12 cellular contexts compared by ENCODE assay signal in genomic region chr16:67883146-67883871, GRCh38. TPM values are rescaled to one million over a fixed set of nuclear protein-coding genes. Genes with fewer than 3 reads are reported as not detected.
A peak's percentile ranks its signal among the peaks of the same experiment; 100 is the strongest.
DNase-seq lines count a peak whose midpoint lies in the region; ATAC-seq and FAIRE-seq lines count a peak whose summit lies in the region.
"Had no signal": no experiment of that assay in that cellular context is flagged by ENCODE, and none has a peak within 500 bp of the region (broad histone marks: within the 10 kb centered on the region; RNA-seq: fewer than 3 reads in every experiment).

No MANE protein-coding gene starts in this region.

- H3K9me3 ChIP-seq in NT2/D1 (ENCODE audit: insufficient read depth, low read length) = no peaks in the 10 kb centered on the region
- H3K9me3 ChIP-seq in small intestine (ENCODE audit: control insufficient read depth, low read depth) = no peaks in the 10 kb centered on the region
- H3K9me3 ChIP-seq: HAP-1 had no signal

- H3K4me3 ChIP-seq in NT2/D1 (ENCODE audit: insufficient read length, low read depth) = no peak overlapping the region
- H3K4me3 ChIP-seq in small intestine (ENCODE audit: low read depth in 1 of 2, low read length in 2 of 2) = no peak overlapping the region
- H3K4me3 ChIP-seq: HAP-1 had no signal

- H3K27ac ChIP-seq in small intestine (ENCODE audit: low read depth in 1 of 2, low read length in 1 of 2) = peak overlapping the region; percentile 36 to 62

- FAIRE-seq in small intestine (lab: Jason Lieb, UNC) = no peak
- FAIRE-seq: frontal cortex had no signal

- no peak for ATAC-seq in HG03342 (IDR thresholded peaks at IDR 0.05; ENCODE audit: unreplicated experiment)

- peak overlapping the region; percentile 44 for H3K9ac ChIP-seq in NT2/D1 (ENCODE audit: insufficient read length, low read depth)

- no peaks in the 10 kb centered on the region for H3K4me1 Mint-ChIP-seq in activated naive CD4-positive, alpha-beta T cell treated with anti-CD3 and anti-CD28 coated beads, Interleukin-2, amount 10 ng/mL, durations not matched to agents 7 days and 5 days
- no peaks in the 10 kb centered on the region for H3K4me1 Mint-ChIP-seq in T-helper 2 cell treated with Interferon-gamma antibody and Interleukin-4, amounts not matched to agents 5 μg/mL and 100 μg/mL, for 36 hours (ENCODE audit: low read depth)

- H3K27me3 ChIP-seq in NT2/D1 (ENCODE audit: insufficient read depth, insufficient read length) (no peaks in the 10 kb centered on the region), small intestine (ENCODE audit: control insufficient read depth in 2 of 2, insufficient read depth in 2 of 2, low read length in 2 of 2) (no peaks in the 10 kb centered on the region)

- CTCF ChIA-PET in activated naive CD4-positive, alpha-beta T cell treated with anti-CD3 and anti-CD28 coated beads, Interleukin-2, amount 10 ng/mL, durations not matched to agents 7 days and 5 days (lab: Charles Lee) = interaction anchor here (0.6 to 4.7 kb wide), 34 partner anchors 8 to 362 kb away, joined by 3 to 49 read pairs (median 6); partner anchors contain the start of genes CTRL and PSKH1

- peaks cover 71% of the 10 kb centered on the region for H3K36me3 ChIP-seq in NT2/D1 (ENCODE audit: insufficient read depth, insufficient read length, low read length)
- peaks cover 17 to 40% of the 10 kb centered on the region in 2 donors for H3K36me3 ChIP-seq in small intestine (ENCODE audit: control insufficient read depth in 2 of 2, insufficient read depth in 2 of 2, low read length in 2 of 2)

- no peak overlapping the region for H3K4me3 Mint-ChIP-seq in activated naive CD4-positive, alpha-beta T cell treated with anti-CD3 and anti-CD28 coated beads, Interleukin-2, amount 10 ng/mL, durations not matched to agents 7 days and 5 days
- no peak overlapping the region for H3K4me3 Mint-ChIP-seq in T-helper 2 cell treated with Interferon-gamma antibody and Interleukin-4, amounts not matched to agents 5 μg/mL and 100 μg/mL, for 36 hours

- H3K27me3 Mint-ChIP-seq in activated naive CD4-positive, alpha-beta T cell treated with anti-CD3 and anti-CD28 coated beads, Interleukin-2, amount 10 ng/mL, durations not matched to agents 7 days and 5 days = no peaks in the 10 kb centered on the region
- H3K27me3 Mint-ChIP-seq in T-helper 2 cell treated with Interferon-gamma antibody and Interleukin-4, amounts not matched to agents 5 μg/mL and 100 μg/mL, for 36 hours (ENCODE audit: low read depth) = no peaks in the 10 kb centered on the region

- WGBS in small intestine, 3 donors = 44 to 62% (median 56%) methylated on average over 5 to 6 of the region's 6 CpGs

- H3K9me3 Mint-ChIP-seq in activated naive CD4-positive, alpha-beta T cell treated with anti-CD3 and anti-CD28 coated beads, Interleukin-2, amount 10 ng/mL, durations not matched to agents 7 days and 5 days = no peaks in the 10 kb centered on the region
- H3K9me3 Mint-ChIP-seq in T-helper 2 cell treated with Interferon-gamma antibody and Interleukin-4, amounts not matched to agents 5 μg/mL and 100 μg/mL, for 36 hours = no peaks in the 10 kb centered on the region

- peaks cover 45% of the 10 kb centered on the region for H3K36me3 Mint-ChIP-seq in activated naive CD4-positive, alpha-beta T cell treated with anti-CD3 and anti-CD28 coated beads, Interleukin-2, amount 10 ng/mL, durations not matched to agents 7 days and 5 days
- peaks cover 42% of the 10 kb centered on the region for H3K36me3 Mint-ChIP-seq in T-helper 2 cell treated with Interferon-gamma antibody and Interleukin-4, amounts not matched to agents 5 μg/mL and 100 μg/mL, for 36 hours (ENCODE audit: low read depth)

- peak overlapping the region; percentile 72 for H3K27ac Mint-ChIP-seq in activated naive CD4-positive, alpha-beta T cell treated with anti-CD3 and anti-CD28 coated beads, Interleukin-2, amount 10 ng/mL, durations not matched to agents 7 days and 5 days
- no peak overlapping the region for H3K27ac Mint-ChIP-seq in T-helper 2 cell treated with Interferon-gamma antibody and Interleukin-4, amounts not matched to agents 5 μg/mL and 100 μg/mL, for 36 hours

- no peak for DNase-seq in activated naive CD4-positive, alpha-beta T cell treated with anti-CD3 and anti-CD28 coated beads, Interleukin-2, amount 10 ng/mL, durations not matched to agents 7 days and 5 days
- DNase-seq in activated naive CD4-positive, alpha-beta T cell treated with Interleukin-2 at 50 U/mL for 16 hours = no peak
- DNase-seq in NT2/D1 (ENCODE audit: low read depth, low spot score) (no peak), epidermal melanocyte (ENCODE audit: insufficient read length, low spot score) (peak; percentile 69), small intestine (peak; percentile 87), NCI-H1105 (lab: John Stamatoyannopoulos, UW) (no peak)
- no peak for DNase-seq in T-helper 2 cell treated with Interferon-gamma antibody and Interleukin-4, amounts not matched to agents 5 μg/mL and 100 μg/mL, for 36 hours (ENCODE audit: low spot score)
- DNase-seq: NCI-H187 treated with DMSO at 0.1 percent for 48 hours, occipital lobe had no signal

- peaks cover 17% of the 10 kb centered on the region for H3K4me1 ChIP-seq in NT2/D1 (ENCODE audit: insufficient read depth, insufficient read length)
- H3K4me1 ChIP-seq in small intestine (ENCODE audit: control insufficient read depth in 2 of 2, insufficient read depth in 1 of 2, low read depth in 1 of 2, low read length in 1 of 2) = no peaks in the 10 kb centered on the region
- H3K4me1 ChIP-seq: HAP-1 had no signal

RNA-seq across cellular contexts. Expression of gene NRN1L, which starts 1.4 kb away (rescaled TPM):
- polyA plus RNA-seq in small intestine = 1 to 10 TPM in 2 of 3 donors, under 1 TPM in 1; 0.69 to 6.0 (median 2.4) TPM

RNA-seq across cellular contexts. Expression of gene PSKH1, which starts 9.7 kb away (rescaled TPM):
- 10 to 100 TPM; 13.8 to 28.4 (median 18.8) TPM for polyA plus RNA-seq in small intestine

RNA-seq across cellular contexts. Expression of gene EDC4, which starts 10.5 kb away (rescaled TPM):
- 10 to 100 TPM; 30.6 to 76.5 (median 50.8) TPM for polyA plus RNA-seq in small intestine

RNA-seq across cellular contexts. Expression of gene CENPT, which starts 35.8 kb away (rescaled TPM):
- polyA plus RNA-seq in small intestine = 100 to 1,000 TPM in 1 of 3 donors, 10 to 100 TPM in 2; 25.3 to 111 (median 45.1) TPM

RNA-seq across cellular contexts. Expression of gene NUTF2, which starts 36.6 kb away (rescaled TPM):
- polyA plus RNA-seq in small intestine = 100 to 1,000 TPM in 1 of 3 donors, 10 to 100 TPM in 2; 77.3 to 104 (median 99.6) TPM

Comparison
In these comparisons a context has a peak if more than half of its experiments do, and no peak if none do; other contexts are left out.
1. DNase-seq: peak in epidermal melanocyte (single experiment) and small intestine (single experiment); none in activated naive CD4-positive, alpha-beta T cell treated with anti-CD3 and anti-CD28 coated beads, Interleukin-2, amount 10 ng/mL, durations not matched to agents 7 days and 5 days (single experiment), activated naive CD4-positive, alpha-beta T cell treated with Interleukin-2 at 50 U/mL for 16 hours (single experiment), NT2/D1 (single experiment), NCI-H1105 (single experiment) and T-helper 2 cell treated with Interferon-gamma antibody and Interleukin-4, amounts not matched to agents 5 μg/mL and 100 μg/mL, for 36 hours (single experiment).